In genomic region chr11:94563176-94563847, GRCh38 we compare ENCODE assay signal across 13 cellular contexts. TPM values are rescaled to one million over a fixed set of nuclear protein-coding genes. Genes with fewer than 3 reads are reported as not detected.
A peak's percentile ranks its signal among the peaks of the same experiment; 100 is the strongest.
DNase-seq lines count a peak whose midpoint lies in the region; ATAC-seq and TF ChIP-seq lines count a peak whose summit lies in the region.
"Had no signal": no experiment of that assay in that cellular context is flagged by ENCODE, and none has a peak within 500 bp of the region (broad histone marks: within the 10 kb centered on the region; RNA-seq: fewer than 3 reads in every experiment).

No MANE protein-coding gene starts in this region.

- H3K27ac ChIP-seq in breast epithelium (no peak overlapping the region), ascending aorta (no peak overlapping the region), right cardiac atrium (ENCODE audit: low read length) (no peak overlapping the region), aorta (ENCODE audit: low read depth in 1 of 2, low read length in 2 of 2) (no peak overlapping the region)
- H3K27ac ChIP-seq: BLaER1, tibial nerve had no signal

- no peaks in the 10 kb centered on the region for H3K4me1 ChIP-seq in breast epithelium
- peaks cover 2 to 22% of the 10 kb centered on the region in 2 donors for H3K4me1 ChIP-seq in ascending aorta
- no peaks in the 10 kb centered on the region for H3K4me1 ChIP-seq in right cardiac atrium (ENCODE audit: control insufficient read depth, insufficient read depth, low read length)
- peaks cover 0 to 5% of the 10 kb centered on the region in 2 donors for H3K4me1 ChIP-seq in aorta (ENCODE audit: control insufficient read depth in 1 of 2, insufficient read depth in 2 of 2, low read length in 2 of 2)

- CTCF ChIA-PET in MCF 10A (lab: Yijun Ruan, JAX) = interaction anchor here (0.6 to 6.2 kb wide), 15 partner anchors 10 to 113 kb away, joined by 3 to 177 read pairs (median 3); partner anchors contain the start of gene C11orf97

- peak; percentile 50 for TF ChIP-seq CTCF in MCF 10A (IDR thresholded peaks at IDR 0.05; ENCODE audit: unreplicated experiment)
- no peak for TF ChIP-seq CTCF in breast epithelium (IDR thresholded peaks at IDR 0.05)
- peak; percentile 31 to 57 (median 34) for TF ChIP-seq CTCF in ascending aorta (IDR thresholded peaks at IDR 0.05)

- H3K4me1 Mint-ChIP-seq in MCF 10A (ENCODE audit: insufficient read depth, unreplicated experiment) = peaks cover 7% of the 10 kb centered on the region

- no peaks in the 10 kb centered on the region for H3K36me3 ChIP-seq in breast epithelium
- H3K36me3 ChIP-seq in ascending aorta = no peaks in the 10 kb centered on the region
- H3K36me3 ChIP-seq in aorta (ENCODE audit: control insufficient read depth in 1 of 2, insufficient read depth in 2 of 2, low read length in 1 of 2) = no peaks in the 10 kb centered on the region
- H3K36me3 ChIP-seq: BLaER1, tibial nerve had no signal

- peak; percentile 95 to 97 for ATAC-seq in right cardiac atrium
- peak; percentile 92 for ATAC-seq in aorta (ENCODE audit: low FRiP score)
- no peak for ATAC-seq in HG03521 (IDR thresholded peaks at IDR 0.05; ENCODE audit: unreplicated experiment)
- no peak for ATAC-seq in GM18517 (IDR thresholded peaks at IDR 0.05; ENCODE audit: unreplicated experiment)

- H3K27me3 Mint-ChIP-seq in MCF 10A (ENCODE audit: insufficient read depth, unreplicated experiment) = no peaks in the 10 kb centered on the region
- H3K27me3 Mint-ChIP-seq: activated naive CD8-positive, alpha-beta T cell had no signal

- DNase-seq in MCF 10A (ENCODE audit: unreplicated experiment) (peak; percentile 68), breast epithelium (ENCODE audit: low spot score in 2 of 2) (no peak), ascending aorta (ENCODE audit: low spot score in 2 of 2) (no peak), right cardiac atrium (no peak), aorta (no peak), NCI-H774 (lab: John Stamatoyannopoulos, UW) (no peak)
- DNase-seq: NCI-H1417 treated with DMSO at 0.1 percent for 48 hours, T-helper 9 cell had no signal

- H3K27ac Mint-ChIP-seq in MCF 10A (ENCODE audit: low read depth, unreplicated experiment) = no peak overlapping the region
- H3K27ac Mint-ChIP-seq: activated naive CD8-positive, alpha-beta T cell had no signal

- no peak overlapping the region for H3K4me3 Mint-ChIP-seq in MCF 10A (ENCODE audit: unreplicated experiment)
- H3K4me3 Mint-ChIP-seq: activated naive CD8-positive, alpha-beta T cell had no signal

- H3K9me3 Mint-ChIP-seq in MCF 10A (ENCODE audit: unreplicated experiment) = no peaks in the 10 kb centered on the region

- BruUV-seq in MCF 10A (replicated peaks; lab: Mats Ljungman, UMichigan) = no TSS peak

- POLR2A ChIA-PET in MCF 10A (lab: Yijun Ruan, JAX) = no interaction called here

- H3K36me3 Mint-ChIP-seq in MCF 10A (ENCODE audit: insufficient read depth, unreplicated experiment) = no peaks in the 10 kb centered on the region
- H3K36me3 Mint-ChIP-seq: activated naive CD8-positive, alpha-beta T cell had no signal

- H3K4me3 ChIP-seq in breast epithelium (no peak overlapping the region), ascending aorta (no peak overlapping the region), right cardiac atrium (ENCODE audit: low read length) (no peak overlapping the region), aorta (ENCODE audit: low read length in 2 of 2) (no peak overlapping the region)
- H3K4me3 ChIP-seq: BLaER1, tibial nerve had no signal

- H3K27me3 ChIP-seq in breast epithelium (no peaks in the 10 kb centered on the region), ascending aorta (no peaks in the 10 kb centered on the region), right cardiac atrium (ENCODE audit: control insufficient read depth, insufficient read depth) (no peaks in the 10 kb centered on the region), aorta (ENCODE audit: control insufficient read depth in 1 of 2, insufficient read depth in 2 of 2, low read length in 1 of 2) (no peaks in the 10 kb centered on the region)
- H3K27me3 ChIP-seq: BLaER1, tibial nerve had no signal

- WGBS in right cardiac atrium = 35% methylated on average over 4 of the region's 4 CpGs
- WGBS in aorta, 2 donors = 18 to 24% methylated on average over 4 of the region's 4 CpGs

- TF ChIP-seq POLR2A in breast epithelium (IDR thresholded peaks at IDR 0.05) = no peak

- intact Hi-C loops in MCF 10A (cut with micrococcal nuclease) = loop anchor here (1.0 to 5.0 kb wide), 2 partner anchors 44 to 381 kb away; no protein-coding TSS in a partner anchor
- intact Hi-C loops in breast epithelium (cut with DNase I; ENCODE audit: low total_unique reads) = no loop called here
- intact Hi-C loops in ascending aorta (cut with DNase I) = loop anchor here (1.0 kb wide), 1 partner anchor 44 kb away; no protein-coding TSS in a partner anchor
- intact Hi-C loops in right cardiac atrium (cut with DNase I) = loop anchor here in 3 of 4 donors (5.0 kb wide), 2 partner anchors 36 to 41 kb away; no protein-coding TSS in a partner anchor
- intact Hi-C loops in aorta (cut with DNase I) = loop anchor here (2.0 to 5.0 kb wide), 2 partner anchors 45 to 46 kb away; no protein-coding TSS in a partner anchor

- H3K9me3 ChIP-seq in breast epithelium (no peaks in the 10 kb centered on the region), ascending aorta (no peaks in the 10 kb centered on the region), right cardiac atrium (ENCODE audit: control insufficient read depth, low read length) (no peaks in the 10 kb centered on the region), aorta (ENCODE audit: control insufficient read depth, low read length) (no peaks in the 10 kb centered on the region)
- H3K9me3 ChIP-seq: BLaER1, tibial nerve had no signal

RNA-seq across cellular contexts. Expression of gene PIWIL4, which starts 3.9 kb away (rescaled TPM):
- not detected in 2 replicates for total RNA-seq in MCF 10A (2022)
- 1 to 10 TPM; 4.8 to 6.7 (median 5.6) TPM for total RNA-seq in breast epithelium
- 4.5 TPM for total RNA-seq in ascending aorta
- 1 to 10 TPM; 1.1 to 3.5 (median 1.8) TPM for total RNA-seq in right cardiac atrium
- polyA plus RNA-seq in right cardiac atrium = 1.6 TPM
- 1 to 10 TPM; 5.6 to 5.9 TPM for total RNA-seq in aorta
- 10 to 100 TPM in 1 of 2 donors, 1 to 10 TPM in 1; 2.8 to 12.9 TPM for polyA plus RNA-seq in aorta

RNA-seq across cellular contexts. Expression of gene FUT4, which starts 19.6 kb away (rescaled TPM):
- total RNA-seq in MCF 10A (2022) (0.23 and 0.32 TPM in 2 replicates), breast epithelium (1 to 10 TPM; 3.9 to 9.4 (median 5.3) TPM), ascending aorta (3.2 TPM), right cardiac atrium (1 to 10 TPM; 2.0 to 2.9 (median 2.5) TPM), aorta (1 to 10 TPM; 8.7 to 9.7 TPM)
- polyA plus RNA-seq in right cardiac atrium (1.2 TPM), aorta (1 to 10 TPM; 2.6 to 3.9 TPM)

RNA-seq across cellular contexts. Expression of gene C11orf97, which starts 51.1 kb away (rescaled TPM):
- total RNA-seq in MCF 10A (2022) = not detected in 2 replicates
- not detected for total RNA-seq in breast epithelium
- total RNA-seq in ascending aorta = not detected
- total RNA-seq in right cardiac atrium = not detected
- polyA plus RNA-seq in right cardiac atrium = not detected
- not detected for total RNA-seq in aorta
- not detected for polyA plus RNA-seq in aorta
- total RNA-seq: tibial nerve had no signal

Comparison
In these comparisons a context has a peak if more than half of its experiments do, and no peak if none do; other contexts are left out.
1. CTCF ChIP-seq: peak in MCF 10A (single experiment) and ascending aorta (3 of 3); none in breast epithelium (0 of 3).
2. ATAC-seq: peak in right cardiac atrium (2 of 2) and aorta (single experiment); none in HG03521 (single experiment) and GM18517 (single experiment).